ENCODE assay signal across 1 cellular context in genomic region chr1:245791410-245792312, GRCh38.
TF ChIP-seq lines count a peak whose summit lies in the region.

No MANE protein-coding gene starts in this region.

TF ChIP-seq in SK-N-SH, 30 proteins besides CTCF, POLR2A, EP300 and RAD21 (continued from another document):
- TF ChIP-seq, protein P1, sequence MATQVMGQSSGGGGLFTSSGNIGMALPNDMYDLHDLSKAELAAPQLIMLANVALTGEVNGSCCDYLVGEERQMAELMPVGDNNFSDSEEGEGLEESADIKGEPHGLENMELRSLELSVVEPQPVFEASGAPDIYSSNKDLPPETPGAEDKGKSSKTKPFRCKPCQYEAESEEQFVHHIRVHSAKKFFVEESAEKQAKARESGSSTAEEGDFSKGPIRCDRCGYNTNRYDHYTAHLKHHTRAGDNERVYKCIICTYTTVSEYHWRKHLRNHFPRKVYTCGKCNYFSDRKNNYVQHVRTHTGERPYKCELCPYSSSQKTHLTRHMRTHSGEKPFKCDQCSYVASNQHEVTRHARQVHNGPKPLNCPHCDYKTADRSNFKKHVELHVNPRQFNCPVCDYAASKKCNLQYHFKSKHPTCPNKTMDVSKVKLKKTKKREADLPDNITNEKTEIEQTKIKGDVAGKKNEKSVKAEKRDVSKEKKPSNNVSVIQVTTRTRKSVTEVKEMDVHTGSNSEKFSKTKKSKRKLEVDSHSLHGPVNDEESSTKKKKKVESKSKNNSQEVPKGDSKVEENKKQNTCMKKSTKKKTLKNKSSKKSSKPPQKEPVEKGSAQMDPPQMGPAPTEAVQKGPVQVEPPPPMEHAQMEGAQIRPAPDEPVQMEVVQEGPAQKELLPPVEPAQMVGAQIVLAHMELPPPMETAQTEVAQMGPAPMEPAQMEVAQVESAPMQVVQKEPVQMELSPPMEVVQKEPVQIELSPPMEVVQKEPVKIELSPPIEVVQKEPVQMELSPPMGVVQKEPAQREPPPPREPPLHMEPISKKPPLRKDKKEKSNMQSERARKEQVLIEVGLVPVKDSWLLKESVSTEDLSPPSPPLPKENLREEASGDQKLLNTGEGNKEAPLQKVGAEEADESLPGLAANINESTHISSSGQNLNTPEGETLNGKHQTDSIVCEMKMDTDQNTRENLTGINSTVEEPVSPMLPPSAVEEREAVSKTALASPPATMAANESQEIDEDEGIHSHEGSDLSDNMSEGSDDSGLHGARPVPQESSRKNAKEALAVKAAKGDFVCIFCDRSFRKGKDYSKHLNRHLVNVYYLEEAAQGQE (IDR thresholded peaks at IDR 0.05; ENCODE audit: low read depth, low read length), result no peak
- TF ChIP-seq RXRA (IDR thresholded peaks at IDR 0.05; ENCODE audit: borderline replicate concordance, low read depth) (peak; percentile 56; the same call in 1 of the 2 replicates), YY1 (IDR thresholded peaks at IDR 0.05; ENCODE audit: low read depth) (no peak), MEF2A (IDR thresholded peaks at IDR 0.05; ENCODE audit: borderline replicate concordance, low read depth) (peak; percentile 92; the same call in 1 of the 2 replicates), FOXJ3 (CRISPR knock-in tag; IDR thresholded peaks at IDR 0.05) (peak; percentile 95), USF1 (IDR thresholded peaks at IDR 0.05; ENCODE audit: borderline replicate concordance, low read depth) (peak; percentile 67; the same call in 1 of the 2 replicates), EZH2phosphoT487 (IDR thresholded peaks at IDR 0.05; ENCODE audit: borderline replicate concordance, low read depth) (no peak), ELF1 (IDR thresholded peaks at IDR 0.05) (no peak), FOXM1 (IDR thresholded peaks at IDR 0.05; ENCODE audit: low read depth) (peak; percentile 93), SMC3 (IDR thresholded peaks at IDR 0.05; ENCODE audit: low read depth, low read length) (no peak; the same call in 1 of the 2 replicates), ZBTB33 (IDR thresholded peaks at IDR 0.05; ENCODE audit: borderline replicate concordance, low read depth) (no peak), RFX5 (IDR thresholded peaks at IDR 0.05; ENCODE audit: low read length) (no peak), PBX3 (IDR thresholded peaks at IDR 0.05) (peak; percentile 92), GABPA (IDR thresholded peaks at IDR 0.05; ENCODE audit: low read depth) (no peak), CHD2 (IDR thresholded peaks at IDR 0.05; ENCODE audit: low read length, partially characterized antibody) (peak; percentile 63), TCF12 (IDR thresholded peaks at IDR 0.05) (peak; percentile 95), POLR2AphosphoS5 (IDR thresholded peaks at IDR 0.05; ENCODE audit: low read depth, low read length) (peak; percentile 90), SIN3A (IDR thresholded peaks at IDR 0.05; ENCODE audit: borderline replicate concordance, low read depth, low read length) (no peak), NFIC (IDR thresholded peaks at IDR 0.05; ENCODE audit: borderline replicate concordance) (peak; percentile 71)
- TF ChIP-seq, protein P2, sequence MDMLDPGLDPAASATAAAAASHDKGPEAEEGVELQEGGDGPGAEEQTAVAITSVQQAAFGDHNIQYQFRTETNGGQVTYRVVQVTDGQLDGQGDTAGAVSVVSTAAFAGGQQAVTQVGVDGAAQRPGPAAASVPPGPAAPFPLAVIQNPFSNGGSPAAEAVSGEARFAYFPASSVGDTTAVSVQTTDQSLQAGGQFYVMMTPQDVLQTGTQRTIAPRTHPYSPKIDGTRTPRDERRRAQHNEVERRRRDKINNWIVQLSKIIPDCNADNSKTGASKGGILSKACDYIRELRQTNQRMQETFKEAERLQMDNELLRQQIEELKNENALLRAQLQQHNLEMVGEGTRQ (IDR thresholded peaks at IDR 0.05; ENCODE audit: borderline replicate concordance, low read depth, low read length), result peak; percentile 34; the same call in 1 of the 2 replicates
- TF ChIP-seq, protein P3, sequence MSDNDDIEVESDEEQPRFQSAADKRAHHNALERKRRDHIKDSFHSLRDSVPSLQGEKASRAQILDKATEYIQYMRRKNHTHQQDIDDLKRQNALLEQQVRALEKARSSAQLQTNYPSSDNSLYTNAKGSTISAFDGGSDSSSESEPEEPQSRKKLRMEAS (IDR thresholded peaks at IDR 0.05; ENCODE audit: low read depth), result peak; percentile 29; the same call in 1 of the 2 replicates
TF ChIP-seq in SK-N-SH: peak in this region for 17.
